ENCODE assay signal across 26 cellular contexts in genomic region chr1:76141898-76142297, GRCh38.
"Had no signal": no experiment of that assay in that cellular context is flagged by ENCODE, and none has a peak within 500 bp of the region (broad histone marks: within the 10 kb centered on the region; RNA-seq: fewer than 3 reads in every experiment).

No MANE protein-coding gene starts in this region.

- H3K4me1 ChIP-seq: body of pancreas, psoas muscle had no signal

- DNase-seq: activated CD4-positive, alpha-beta T cell treated with anti-CD3 and anti-CD28 coated beads, Interleukin-2, amount 10 ng/mL, durations not matched to agents 24 days and 14 days; activated CD8-positive, alpha-beta memory T cell treated with anti-CD3 and anti-CD28 coated beads, Interleukin-2, amount 10 ng/mL, durations not matched to agents 7 days and 5 days; activated CD8-positive, alpha-beta T cell treated with anti-CD3 and anti-CD28 coated beads for 36 hours; activated gamma-delta T cell treated with Interleukin-2 at 50 U/mL for 16 hours; activated T-cell treated with anti-CD3 and anti-CD28 coated beads for 4 hours; body of pancreas; caudate nucleus; dorsolateral prefrontal cortex; effector memory CD8-positive, alpha-beta T cell; gastrocnemius medialis; hypothalamus; kidney glomerular epithelial cell; left ventricle myocardium inferior; naive thymus-derived CD8-positive, alpha-beta T cell; ovary; psoas muscle; right cardiac atrium; stimulated activated CD4-positive, alpha-beta T cell treated with anti-CD3 and anti-CD28 coated beads, Interleukin-4, amount 100 ng/mL, for 24 hours; stimulated activated naive CD4-positive, alpha-beta T cell treated with Interleukin-2 at 50 U/mL for 16 hours; SW 1271; T-helper 17 cell had no signal

- H3K4me3 Mint-ChIP-seq: activated CD4-positive, alpha-beta T cell treated with anti-CD3 and anti-CD28 coated beads, Interleukin-2, amount 10 ng/mL, durations not matched to agents 24 days and 14 days; activated CD8-positive, alpha-beta memory T cell treated with anti-CD3 and anti-CD28 coated beads, Interleukin-2, amount 10 ng/mL, durations not matched to agents 7 days and 5 days; activated CD8-positive, alpha-beta T cell treated with anti-CD3 and anti-CD28 coated beads for 36 hours; activated naive CD4-positive, alpha-beta T cell treated with anti-CD3 and anti-CD28 coated beads, Interleukin-2, amount 50 U/mL, for 24 hours; effector memory CD8-positive, alpha-beta T cell; mesothelial cell of epicardium; naive thymus-derived CD8-positive, alpha-beta T cell; T-helper 17 cell had no signal

- H3K36me3 Mint-ChIP-seq: activated CD8-positive, alpha-beta memory T cell treated with anti-CD3 and anti-CD28 coated beads, Interleukin-2, amount 10 ng/mL, durations not matched to agents 7 days and 5 days; activated naive CD4-positive, alpha-beta T cell treated with anti-CD3 and anti-CD28 coated beads, Interleukin-2, amount 50 U/mL, for 24 hours; mesothelial cell of epicardium; naive thymus-derived CD8-positive, alpha-beta T cell had no signal

- ATAC-seq: activated CD4-positive, CD25-positive, alpha-beta regulatory T cell treated with anti-CD3 and anti-CD28 coated beads, Interleukin-2, amount 50 U/mL, for 24 hours; activated CD8-positive, alpha-beta memory T cell treated with anti-CD3 and anti-CD28 coated beads, Interleukin-2, amount 10 ng/mL, durations not matched to agents 7 days and 5 days; activated CD8-positive, alpha-beta T cell treated with anti-CD3 and anti-CD28 coated beads for 36 hours; body of pancreas; effector memory CD8-positive, alpha-beta T cell; gastrocnemius medialis; naive thymus-derived CD8-positive, alpha-beta T cell; psoas muscle; right cardiac atrium; T-helper 17 cell had no signal

- H3K4me3 ChIP-seq: body of pancreas, dorsolateral prefrontal cortex, esophagus muscularis mucosa, gastrocnemius medialis, left ventricle myocardium inferior, ovary, psoas muscle had no signal

- H3K27ac ChIP-seq: body of pancreas, esophagus muscularis mucosa, neutrophil, ovary, psoas muscle had no signal

- H3K9me3 Mint-ChIP-seq: activated CD4-positive, alpha-beta T cell treated with anti-CD3 and anti-CD28 coated beads, Interleukin-2, amount 10 ng/mL, durations not matched to agents 24 days and 14 days; activated CD8-positive, alpha-beta T cell treated with anti-CD3 and anti-CD28 coated beads for 36 hours; activated naive CD4-positive, alpha-beta T cell treated with anti-CD3 and anti-CD28 coated beads, Interleukin-2, amount 50 U/mL, for 24 hours; effector memory CD8-positive, alpha-beta T cell; mesothelial cell of epicardium; naive thymus-derived CD8-positive, alpha-beta T cell had no signal

- H3K9me3 ChIP-seq: body of pancreas, esophagus muscularis mucosa, gastrocnemius medialis, left ventricle myocardium inferior, neutrophil, ovary, psoas muscle had no signal

- H3K4me1 Mint-ChIP-seq: activated CD4-positive, alpha-beta T cell treated with anti-CD3 and anti-CD28 coated beads, Interleukin-2, amount 10 ng/mL, durations not matched to agents 24 days and 14 days; activated CD8-positive, alpha-beta memory T cell treated with anti-CD3 and anti-CD28 coated beads, Interleukin-2, amount 10 ng/mL, durations not matched to agents 7 days and 5 days; activated naive CD4-positive, alpha-beta T cell treated with anti-CD3 and anti-CD28 coated beads, Interleukin-2, amount 50 U/mL, for 24 hours had no signal

- H3K36me3 ChIP-seq: esophagus muscularis mucosa, gastrocnemius medialis, left ventricle myocardium inferior, neutrophil, ovary had no signal

- H3K27me3 Mint-ChIP-seq: activated CD4-positive, alpha-beta T cell treated with anti-CD3 and anti-CD28 coated beads, Interleukin-2, amount 10 ng/mL, durations not matched to agents 24 days and 14 days; activated naive CD4-positive, alpha-beta T cell treated with anti-CD3 and anti-CD28 coated beads, Interleukin-2, amount 50 U/mL, for 24 hours; naive thymus-derived CD8-positive, alpha-beta T cell had no signal

- H3K27ac Mint-ChIP-seq: activated CD4-positive, alpha-beta T cell treated with anti-CD3 and anti-CD28 coated beads, Interleukin-2, amount 10 ng/mL, durations not matched to agents 24 days and 14 days; activated CD8-positive, alpha-beta memory T cell treated with anti-CD3 and anti-CD28 coated beads, Interleukin-2, amount 10 ng/mL, durations not matched to agents 7 days and 5 days; activated CD8-positive, alpha-beta T cell treated with anti-CD3 and anti-CD28 coated beads for 36 hours; activated naive CD4-positive, alpha-beta T cell treated with anti-CD3 and anti-CD28 coated beads, Interleukin-2, amount 50 U/mL, for 24 hours; effector memory CD8-positive, alpha-beta T cell; T-helper 17 cell had no signal

- H3K27me3 ChIP-seq: body of pancreas, dorsolateral prefrontal cortex, esophagus muscularis mucosa, gastrocnemius medialis, neutrophil, ovary had no signal
